In genomic region chr10:28679941-28680752, GRCh38 we compare ENCODE assay signal across 8 cellular contexts. TPM values are rescaled to one million over a fixed set of nuclear protein-coding genes. Genes with fewer than 3 reads are reported as not detected.
A peak's percentile ranks its signal among the peaks of the same experiment; 100 is the strongest.
DNase-seq lines count a peak whose midpoint lies in the region; ATAC-seq and TF ChIP-seq lines count a peak whose summit lies in the region.

No MANE protein-coding gene starts in this region.

- peaks cover 34% of the 10 kb centered on the region for H3K4me1 Mint-ChIP-seq in stimulated activated naive CD8-positive, alpha-beta T cell treated with anti-CD3 and anti-CD28 coated beads, Interleukin-15, amount 100 ng/mL, for 72 hours

- no peak for ATAC-seq in stimulated activated naive CD8-positive, alpha-beta T cell treated with anti-CD3 and anti-CD28 coated beads, Interleukin-15, amount 100 ng/mL, for 72 hours

- H3K27ac Mint-ChIP-seq in stimulated activated naive CD8-positive, alpha-beta T cell treated with anti-CD3 and anti-CD28 coated beads, Interleukin-15, amount 100 ng/mL, for 72 hours = no peak overlapping the region

- H3K27me3 Mint-ChIP-seq in stimulated activated naive CD8-positive, alpha-beta T cell treated with anti-CD3 and anti-CD28 coated beads, Interleukin-15, amount 100 ng/mL, for 72 hours = peaks cover 82% of the 10 kb centered on the region

- H3K4me3 Mint-ChIP-seq in stimulated activated naive CD8-positive, alpha-beta T cell treated with anti-CD3 and anti-CD28 coated beads, Interleukin-15, amount 100 ng/mL, for 72 hours = peak overlapping the region; percentile 2 to 44

- CTCF ChIA-PET in GM10248 (lab: Yijun Ruan, JAX) = interaction anchor here (3.5 kb wide), 1 partner anchor 16 kb away, joined by 12 read pairs; no protein-coding TSS in a partner anchor

- TF ChIP-seq CTCF in GM10248 (IDR thresholded peaks at IDR 0.05; ENCODE audit: control extremely low read depth, extremely low read depth, low read depth, missing control alignments) = no peak

- no peaks in the 10 kb centered on the region for H3K9me3 Mint-ChIP-seq in stimulated activated naive CD8-positive, alpha-beta T cell treated with anti-CD3 and anti-CD28 coated beads, Interleukin-15, amount 100 ng/mL, for 72 hours

- peak overlapping the region; percentile 90 for H3K4me3 ChIP-seq in iPS-11a (ENCODE audit: low read depth, low read length)

- peak; percentile 6 for DNase-seq in NCI-H345 (lab: John Stamatoyannopoulos, UW)
- DNase-seq in NCI-H345 treated with DMSO at 0.1 percent for 48 hours (lab: John Stamatoyannopoulos, UW; ENCODE audit: unreplicated experiment) = no peak
- DNase-seq in SKM-1 treated with dmso at 0.1 percent for 144 hours (lab: John Stamatoyannopoulos, UW; ENCODE audit: unreplicated experiment) = peak; percentile 30
- DNase-seq in stimulated activated naive CD8-positive, alpha-beta T cell treated with anti-CD3 and anti-CD28 coated beads, Interleukin-15, amount 100 ng/mL, for 72 hours = no peak
- no peak for DNase-seq in HT-29 (ENCODE audit: low spot score)
- no peak for DNase-seq in stimulated activated CD4-positive, alpha-beta T cell treated with anti-CD3 and anti-CD28 coated beads, Interleukin-1b, Interleukin-23, amount 100 ng/mL, for 48 hours
- DNase-seq in GM10248 (ENCODE audit: extremely low spot score) = no peak

- POLR2A ChIA-PET in GM10248 (lab: Yijun Ruan, JAX) = no interaction called here

RNA-seq across cellular contexts. Expression of gene BAMBI, which starts 2.8 kb away (rescaled TPM):
- 0.68 and 1.4 TPM in 2 replicates for total RNA-seq in HT-29 (2014; rRNA removed; shearing (Covaris generic))

Comparison
In these comparisons a context has a peak if more than half of its experiments do, and no peak if none do; other contexts are left out.
1. DNase-seq: peak in NCI-H345 (single experiment) and SKM-1 treated with dmso at 0.1 percent for 144 hours (single experiment); none in NCI-H345 treated with DMSO at 0.1 percent for 48 hours (single experiment), stimulated activated naive CD8-positive, alpha-beta T cell treated with anti-CD3 and anti-CD28 coated beads, Interleukin-15, amount 100 ng/mL, for 72 hours (0 of 2), HT-29 (single experiment), stimulated activated CD4-positive, alpha-beta T cell treated with anti-CD3 and anti-CD28 coated beads, Interleukin-1b, Interleukin-23, amount 100 ng/mL, for 48 hours (single experiment) and GM10248 (single experiment).